32 cellular contexts compared by ENCODE assay signal in genomic region chr2:220219371-220219770, GRCh38.
A peak's percentile ranks its signal among the peaks of the same experiment; 100 is the strongest.
DNase-seq lines count a peak whose midpoint lies in the region; ATAC-seq and TF ChIP-seq lines count a peak whose summit lies in the region.
"Had no signal": no experiment of that assay in that cellular context is flagged by ENCODE, and none has a peak within 500 bp of the region (broad histone marks: within the 10 kb centered on the region; RNA-seq: fewer than 3 reads in every experiment).

No MANE protein-coding gene starts in this region.

- H3K36me3 Mint-ChIP-seq in activated naive CD8-positive, alpha-beta T cell treated with anti-CD3 and anti-CD28 coated beads for 36 hours, result no peaks in the 10 kb centered on the region
- H3K36me3 Mint-ChIP-seq: brain; stimulated activated effector memory CD8-positive, alpha-beta T cell treated with anti-CD3 and anti-CD28 coated beads, Interleukin-12 subunit alpha, Interleukin-12 subunit beta, amount 100 ng/mL, for 72 hours had no signal

- no peaks in the 10 kb centered on the region for H3K27me3 Mint-ChIP-seq in activated naive CD8-positive, alpha-beta T cell treated with anti-CD3 and anti-CD28 coated beads for 36 hours
- H3K27me3 Mint-ChIP-seq: activated CD4-positive, alpha-beta T cell treated with anti-CD3 and anti-CD28 coated beads, Interleukin-2, amount 10 ng/mL, durations not matched to agents 7 days and 5 days; brain had no signal

- peak; percentile 99 for ATAC-seq in left colon
- ATAC-seq: activated T-cell treated with anti-CD3 and anti-CD28 coated beads, Interleukin-2, amount 50 U/mL, for 72 hours; heart right ventricle; HepG2; stimulated activated effector memory CD8-positive, alpha-beta T cell treated with anti-CD3 and anti-CD28 coated beads, Interleukin-12 subunit alpha, Interleukin-12 subunit beta, amount 100 ng/mL, for 72 hours had no signal

- H3K4me1 Mint-ChIP-seq in activated naive CD8-positive, alpha-beta T cell treated with anti-CD3 and anti-CD28 coated beads for 36 hours, result no peaks in the 10 kb centered on the region
- H3K4me1 Mint-ChIP-seq: activated CD4-positive, alpha-beta T cell treated with anti-CD3 and anti-CD28 coated beads, Interleukin-2, amount 10 ng/mL, durations not matched to agents 7 days and 5 days; stimulated activated effector memory CD8-positive, alpha-beta T cell treated with anti-CD3 and anti-CD28 coated beads, Interleukin-12 subunit alpha, Interleukin-12 subunit beta, amount 100 ng/mL, for 72 hours had no signal

- CTCF ChIA-PET in HEK293T (lab: Yijun Ruan, JAX), result no interaction called here

- no peak for TF ChIP-seq POLR2A in sigmoid colon (IDR thresholded peaks at IDR 0.05)

- DNase-seq in DMS53 (lab: John Stamatoyannopoulos, UW) (peak; percentile 8), NCI-H146 treated with DMSO at 0.1 percent for 48 hours (lab: John Stamatoyannopoulos, UW; ENCODE audit: unreplicated experiment) (peak; percentile 12), SW480 (ENCODE audit: low spot score) (peak; percentile 5), left colon (no peak), sigmoid colon (no peak), HEK293T (ENCODE audit: extremely low spot score) (no peak), tibial artery (no peak)
- no peak for DNase-seq in activated naive CD8-positive, alpha-beta T cell treated with anti-CD3 and anti-CD28 coated beads for 36 hours
- DNase-seq: activated CD4-positive, alpha-beta T cell treated with anti-CD3 and anti-CD28 coated beads, Interleukin-2, amount 10 ng/mL, durations not matched to agents 7 days and 5 days; activated naive CD4-positive, alpha-beta T cell treated with anti-CD3 and anti-CD28 coated beads for 36 hours; activated T-cell treated with anti-CD3 and anti-CD28 coated beads, Interleukin-2, amount 50 U/mL, for 72 hours; EL; foreskin melanocyte; GM23248; heart right ventricle; HFFc6; Kasumi-1; kidney glomerular epithelial cell; MV-4-11; NCI-H187; NCI-H226; nephron progenitor cell; SHP77; stimulated activated CD4-positive, alpha-beta T cell treated with anti-CD3 and anti-CD28 coated beads, Interleukin-4, amount 100 ng/mL, for 24 hours; T1000; WERI-Rb-1 had no signal

- POLR2A ChIA-PET in HEK293T (lab: Yijun Ruan, JAX), result no interaction called here

- H3K27ac Mint-ChIP-seq in activated naive CD8-positive, alpha-beta T cell treated with anti-CD3 and anti-CD28 coated beads for 36 hours, result no peak overlapping the region
- H3K27ac Mint-ChIP-seq: activated CD4-positive, alpha-beta T cell treated with anti-CD3 and anti-CD28 coated beads, Interleukin-2, amount 10 ng/mL, durations not matched to agents 7 days and 5 days; activated naive CD4-positive, alpha-beta T cell treated with anti-CD3 and anti-CD28 coated beads for 36 hours; activated T-cell treated with anti-CD3 and anti-CD28 coated beads, Interleukin-2, amount 50 U/mL, for 72 hours; brain; HFFc6; nephron progenitor cell; stimulated activated effector memory CD8-positive, alpha-beta T cell treated with anti-CD3 and anti-CD28 coated beads, Interleukin-12 subunit alpha, Interleukin-12 subunit beta, amount 100 ng/mL, for 72 hours had no signal

- H3K27ac ChIP-seq in sigmoid colon (no peak overlapping the region), tibial artery (no peak overlapping the region)
- H3K27ac ChIP-seq: BLaER1 treated with 17β-estradiol and CSF1 and Interleukin-3, amounts not matched to agents 10 nM and 100 nM; GM23248; heart right ventricle; HL-60; WERI-Rb-1 had no signal

- TF ChIP-seq EP300 in sigmoid colon (IDR thresholded peaks at IDR 0.05), result no peak

- intact Hi-C loops in left colon (cut with DNase I, micrococcal nuclease), result no loop called here
- intact Hi-C loops in sigmoid colon (cut with DNase I), result no loop called here
- intact Hi-C loops in tibial artery (cut with DNase I; ENCODE audit: low total_unique reads), result no loop called here

- TF ChIP-seq CTCF in sigmoid colon (IDR thresholded peaks at IDR 0.05) (no peak), tibial artery (IDR thresholded peaks at IDR 0.05) (no peak)

- H3K4me3 ChIP-seq in sigmoid colon, result no peak overlapping the region
- H3K4me3 ChIP-seq in tibial artery, result no peak overlapping the region
- H3K4me3 ChIP-seq: BLaER1 treated with 17β-estradiol and CSF1 and Interleukin-3, amounts not matched to agents 10 nM and 100 nM; GM23248; heart right ventricle; lung had no signal

- H3K36me3 ChIP-seq in sigmoid colon, result no peaks in the 10 kb centered on the region
- no peaks in the 10 kb centered on the region for H3K36me3 ChIP-seq in tibial artery
- H3K36me3 ChIP-seq: BLaER1 treated with 17β-estradiol and CSF1 and Interleukin-3, amounts not matched to agents 10 nM and 100 nM; heart right ventricle; WERI-Rb-1 had no signal

- no peaks in the 10 kb centered on the region for H3K4me1 ChIP-seq in sigmoid colon
- H3K4me1 ChIP-seq in tibial artery, result no peaks in the 10 kb centered on the region
- H3K4me1 ChIP-seq: BLaER1 treated with 17β-estradiol and CSF1 and Interleukin-3, amounts not matched to agents 10 nM and 100 nM; heart right ventricle had no signal

- H3K9me3 Mint-ChIP-seq in activated naive CD8-positive, alpha-beta T cell treated with anti-CD3 and anti-CD28 coated beads for 36 hours, result no peaks in the 10 kb centered on the region
- H3K9me3 Mint-ChIP-seq: activated CD4-positive, alpha-beta T cell treated with anti-CD3 and anti-CD28 coated beads, Interleukin-2, amount 10 ng/mL, durations not matched to agents 7 days and 5 days; activated naive CD4-positive, alpha-beta T cell treated with anti-CD3 and anti-CD28 coated beads for 36 hours; activated T-cell treated with anti-CD3 and anti-CD28 coated beads, Interleukin-2, amount 50 U/mL, for 72 hours; brain; HFFc6; nephron progenitor cell; stimulated activated effector memory CD8-positive, alpha-beta T cell treated with anti-CD3 and anti-CD28 coated beads, Interleukin-12 subunit alpha, Interleukin-12 subunit beta, amount 100 ng/mL, for 72 hours had no signal

- H3K4me3 Mint-ChIP-seq in activated naive CD8-positive, alpha-beta T cell treated with anti-CD3 and anti-CD28 coated beads for 36 hours, result no peak overlapping the region
- H3K4me3 Mint-ChIP-seq: activated CD4-positive, alpha-beta T cell treated with anti-CD3 and anti-CD28 coated beads, Interleukin-2, amount 10 ng/mL, durations not matched to agents 7 days and 5 days; activated naive CD4-positive, alpha-beta T cell treated with anti-CD3 and anti-CD28 coated beads for 36 hours; activated T-cell treated with anti-CD3 and anti-CD28 coated beads, Interleukin-2, amount 50 U/mL, for 72 hours; brain; HFFc6; nephron progenitor cell; stimulated activated effector memory CD8-positive, alpha-beta T cell treated with anti-CD3 and anti-CD28 coated beads, Interleukin-12 subunit alpha, Interleukin-12 subunit beta, amount 100 ng/mL, for 72 hours had no signal

- H3K9me3 ChIP-seq in sigmoid colon, result no peaks in the 10 kb centered on the region
- no peaks in the 10 kb centered on the region for H3K9me3 ChIP-seq in tibial artery
- H3K9me3 ChIP-seq: heart right ventricle had no signal

- H3K27me3 ChIP-seq in sigmoid colon (no peaks in the 10 kb centered on the region), tibial artery (no peaks in the 10 kb centered on the region)
- H3K27me3 ChIP-seq: BLaER1 treated with 17β-estradiol and CSF1 and Interleukin-3, amounts not matched to agents 10 nM and 100 nM; heart right ventricle had no signal

TF ChIP-seq in HEK293T, 16 proteins besides CTCF, POLR2A, EP300 and RAD21:
- TF ChIP-seq ARNT (IDR thresholded peaks at IDR 0.05) (no peak), ZNF384 (IDR thresholded peaks at IDR 0.05) (no peak)
- TF ChIP-seq, protein P1, sequence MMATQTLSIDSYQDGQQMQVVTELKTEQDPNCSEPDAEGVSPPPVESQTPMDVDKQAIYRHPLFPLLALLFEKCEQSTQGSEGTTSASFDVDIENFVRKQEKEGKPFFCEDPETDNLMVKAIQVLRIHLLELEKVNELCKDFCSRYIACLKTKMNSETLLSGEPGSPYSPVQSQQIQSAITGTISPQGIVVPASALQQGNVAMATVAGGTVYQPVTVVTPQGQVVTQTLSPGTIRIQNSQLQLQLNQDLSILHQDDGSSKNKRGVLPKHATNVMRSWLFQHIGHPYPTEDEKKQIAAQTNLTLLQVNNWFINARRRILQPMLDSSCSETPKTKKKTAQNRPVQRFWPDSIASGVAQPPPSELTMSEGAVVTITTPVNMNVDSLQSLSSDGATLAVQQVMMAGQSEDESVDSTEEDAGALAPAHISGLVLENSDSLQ (IDR thresholded peaks at IDR 0.05), result no peak

Comparison
In these comparisons a context has a peak if more than half of its experiments do, and no peak if none do; other contexts are left out.
1. DNase-seq: peak in DMS53 (single experiment), NCI-H146 treated with DMSO at 0.1 percent for 48 hours (single experiment) and SW480 (single experiment); none in left colon (0 of 2), sigmoid colon (single experiment), HEK293T (single experiment), tibial artery (0 of 2) and activated naive CD8-positive, alpha-beta T cell treated with anti-CD3 and anti-CD28 coated beads for 36 hours (single experiment).